In genomic region chr11:133901999-133902398, GRCh38 we compare ENCODE assay signal across 20 cellular contexts. TPM values are rescaled to one million over a fixed set of nuclear protein-coding genes. Genes with fewer than 3 reads are reported as not detected.
"Had no signal": no experiment of that assay in that cellular context is flagged by ENCODE, and none has a peak within 500 bp of the region (broad histone marks: within the 10 kb centered on the region; RNA-seq: fewer than 3 reads in every experiment).

No MANE protein-coding gene starts in this region.

- H3K4me1 ChIP-seq: gastrocnemius medialis, left lung, neural progenitor cell, stomach had no signal

- H3K9ac ChIP-seq: neural progenitor cell had no signal

- H3K9me3 ChIP-seq: gastrocnemius medialis, left lung, stomach, thoracic aorta had no signal

- H3K27me3 Mint-ChIP-seq: activated CD4-positive, alpha-beta memory T cell treated with anti-CD3 and anti-CD28 coated beads for 36 hours had no signal

- H3K36me3 Mint-ChIP-seq: naive B cell, neural progenitor cell had no signal

- H3K4me3 Mint-ChIP-seq: activated CD4-positive, alpha-beta memory T cell treated with anti-CD3 and anti-CD28 coated beads for 36 hours; naive B cell; neural progenitor cell; stimulated activated effector memory CD8-positive, alpha-beta T cell treated with anti-CD3 and anti-CD28 coated beads, Interleukin-12 subunit alpha, Interleukin-12 subunit beta, amount 100 ng/mL, for 72 hours had no signal

- H3K27ac ChIP-seq: gastrocnemius medialis, left lung, neural progenitor cell, stomach, thoracic aorta had no signal

- ATAC-seq: esophagus mucosa; gastrocnemius medialis; left lung; sciatic nerve; stimulated activated effector memory CD8-positive, alpha-beta T cell treated with anti-CD3 and anti-CD28 coated beads, Interleukin-12 subunit alpha, Interleukin-12 subunit beta, amount 100 ng/mL, for 72 hours had no signal

- H3K27me3 ChIP-seq: gastrocnemius medialis, left lung, neural progenitor cell, stomach had no signal

- H3K4me3 ChIP-seq: gastrocnemius medialis, left lung, neural progenitor cell, stomach, thoracic aorta had no signal

- H3K4me2 ChIP-seq: neural progenitor cell had no signal

- DNase-seq: activated CD4-positive, alpha-beta memory T cell treated with anti-CD3 and anti-CD28 coated beads for 36 hours; cerebellar nuclear complex; effector CD4-positive, alpha-beta T cell; kidney; naive B cell; stimulated activated CD4-positive, alpha-beta T cell treated with anti-CD3 and anti-CD28 coated beads, Interleukin-4, amount 100 ng/mL, for 24 hours; T1000 had no signal

- H3K9me3 Mint-ChIP-seq: activated CD4-positive, alpha-beta memory T cell treated with anti-CD3 and anti-CD28 coated beads for 36 hours; naive B cell; neural progenitor cell; stimulated activated effector memory CD8-positive, alpha-beta T cell treated with anti-CD3 and anti-CD28 coated beads, Interleukin-12 subunit alpha, Interleukin-12 subunit beta, amount 100 ng/mL, for 72 hours had no signal

- H2AFZ ChIP-seq: neural progenitor cell had no signal

- H3K36me3 ChIP-seq: left lung, neural progenitor cell had no signal

- H3K4me1 Mint-ChIP-seq: neural progenitor cell had no signal

- H3K27ac Mint-ChIP-seq: activated CD4-positive, alpha-beta memory T cell treated with anti-CD3 and anti-CD28 coated beads for 36 hours; naive B cell; neural progenitor cell; stimulated activated effector memory CD8-positive, alpha-beta T cell treated with anti-CD3 and anti-CD28 coated beads, Interleukin-12 subunit alpha, Interleukin-12 subunit beta, amount 100 ng/mL, for 72 hours had no signal

RNA-seq across cellular contexts. Expression of gene IGSF9B, which starts 54.8 kb away (rescaled TPM):
- total RNA-seq: lung microvascular endothelial cell had no signal

RNA-seq across cellular contexts. Expression of gene SPATA19, which starts 56.7 kb away (rescaled TPM):
- total RNA-seq: activated CD4-positive, alpha-beta memory T cell treated with anti-CD3 and anti-CD28 coated beads for 36 hours; aorta; esophagus mucosa; gastrocnemius medialis; kidney; left lung; lung microvascular endothelial cell; osteocyte; pulmonary artery endothelial cell; sciatic nerve; stomach; T-helper 1 cell treated with Interleukin-12 subunit alpha and Interleukin-12 subunit beta and Interleukin-4 antibody, amounts not matched to agents 30 ng/mL and 1 ng/mL, for 36 hours; thoracic aorta had no signal
- polyA plus RNA-seq: aorta had no signal
